Comparison of ENCODE assay signal across 8 cellular contexts in genomic region chr1:150072959-150073358, GRCh38. TPM values are rescaled to one million over a fixed set of nuclear protein-coding genes. Genes with fewer than 3 reads are reported as not detected.
DNase-seq lines count a peak whose midpoint lies in the region; ATAC-seq and TF ChIP-seq lines count a peak whose summit lies in the region.

No MANE protein-coding gene starts in this region.

- H3K27ac Mint-ChIP-seq in neural progenitor cell = no peak overlapping the region

- peaks cover 12% of the 10 kb centered on the region for H3K79me2 ChIP-seq in neural progenitor cell (ENCODE audit: low read depth)

- H3K36me3 ChIP-seq in neural progenitor cell = peaks cover 24% of the 10 kb centered on the region

- ATAC-seq in HG03442 (IDR thresholded peaks at IDR 0.05; ENCODE audit: unreplicated experiment) (no peak), GM18868 (IDR thresholded peaks at IDR 0.05; ENCODE audit: unreplicated experiment) (no peak)

- peaks cover 6% of the 10 kb centered on the region for H3K4me1 ChIP-seq in neural progenitor cell

- no peak overlapping the region for H3K9ac ChIP-seq in neural progenitor cell

- DNase-seq in NCI-H2081 treated with DMSO at 0.1 percent for 48 hours (lab: John Stamatoyannopoulos, UW) (peak; percentile 10), NCI-H2081 (lab: John Stamatoyannopoulos, UW) (no peak), NB4 (ENCODE audit: low read depth) (peak; percentile 37), cardiac fibroblast (ENCODE audit: low read depth in 2 of 2) (peak; percentile 49 to 60), neural progenitor cell (ENCODE audit: low spot score) (no peak), epidermal melanocyte (ENCODE audit: insufficient read length, low spot score) (no peak)

- no peaks in the 10 kb centered on the region for H3K27me3 ChIP-seq in neural progenitor cell

- no peaks in the 10 kb centered on the region for H3K27me3 Mint-ChIP-seq in neural progenitor cell (ENCODE audit: insufficient read depth, low read depth)

- H3K4me2 ChIP-seq in neural progenitor cell = no peak overlapping the region

- H3F3A ChIP-seq in neural progenitor cell (ENCODE audit: low read depth) = peaks cover 4% of the 10 kb centered on the region

- H4K20me1 ChIP-seq in neural progenitor cell (ENCODE audit: low read depth) = no peaks in the 10 kb centered on the region

- H3K4me1 Mint-ChIP-seq in neural progenitor cell = peaks cover 12% of the 10 kb centered on the region

- H3K27ac ChIP-seq in neural progenitor cell = no peak overlapping the region

- no peaks in the 10 kb centered on the region for H3K9me3 ChIP-seq in neural progenitor cell (ENCODE audit: low read depth)

- no peak overlapping the region for H2AFZ ChIP-seq in neural progenitor cell (replicated peaks)

- H3K36me3 Mint-ChIP-seq in neural progenitor cell = peaks cover 22% of the 10 kb centered on the region

- H3K4me3 ChIP-seq in NB4 (ENCODE audit: low read depth, low read length) (no peak overlapping the region), cardiac fibroblast (replicated peaks in 1 of 2; ENCODE audit: low read depth in 2 of 2, low read length in 2 of 2) (no peak overlapping the region), neural progenitor cell (no peak overlapping the region)

- TF ChIP-seq CTCF in NB4 (IDR thresholded peaks at IDR 0.05; ENCODE audit: low read depth, low read length) (no peak), cardiac fibroblast (IDR thresholded peaks at IDR 0.05; ENCODE audit: low read depth, low read length) (peak; percentile 35), neural progenitor cell (IDR thresholded peaks at IDR 0.05) (peak; percentile 22)

- H3K4me3 Mint-ChIP-seq in neural progenitor cell = no peak overlapping the region

- no peaks in the 10 kb centered on the region for H3K9me3 Mint-ChIP-seq in neural progenitor cell

- TF ChIP-seq POLR2A in NB4 (IDR thresholded peaks at IDR 0.05; ENCODE audit: extremely low read depth, insufficient read length) = no peak

RNA-seq across cellular contexts. Expression of gene VPS45, which starts 5.4 kb away (rescaled TPM):
- 46.5 and 68.7 TPM in 2 replicates for total RNA-seq in neural progenitor cell (ENCODE audit: low replicate concordance)

Comparison
In these comparisons a context has a peak if more than half of its experiments do, and no peak if none do; other contexts are left out.
1. DNase-seq: peak in NCI-H2081 treated with DMSO at 0.1 percent for 48 hours (single experiment), NB4 (single experiment) and cardiac fibroblast (2 of 2); none in NCI-H2081 (0 of 2), neural progenitor cell (single experiment) and epidermal melanocyte (single experiment).